Comparison of ENCODE assay signal across 25 cellular contexts in genomic region chrX:100976211-100976610, GRCh38. TPM values are rescaled to one million over a fixed set of nuclear protein-coding genes. Genes with fewer than 3 reads are reported as not detected.
"Had no signal": no experiment of that assay in that cellular context is flagged by ENCODE, and none has a peak within 500 bp of the region (broad histone marks: within the 10 kb centered on the region; RNA-seq: fewer than 3 reads in every experiment).

No MANE protein-coding gene starts in this region.

- H3K4me1 Mint-ChIP-seq: activated CD4-positive, alpha-beta T cell treated with anti-CD3 and anti-CD28 coated beads, Interleukin-2, amount 10 ng/mL, durations not matched to agents 7 days and 5 days; activated naive CD4-positive, alpha-beta T cell treated with anti-CD3 and anti-CD28 coated beads, Interleukin-2, amount 10 ng/mL, durations not matched to agents 7 days and 5 days; activated naive CD8-positive, alpha-beta T cell treated with anti-CD3 and anti-CD28 coated beads for 36 hours; WTC11 had no signal

- H3K36me3 Mint-ChIP-seq: activated naive CD4-positive, alpha-beta T cell treated with anti-CD3 and anti-CD28 coated beads, Interleukin-2, amount 10 ng/mL, durations not matched to agents 7 days and 5 days had no signal

- H3K4me3 Mint-ChIP-seq: activated CD4-positive, alpha-beta memory T cell treated with anti-CD3 and anti-CD28 coated beads for 36 hours; activated CD4-positive, alpha-beta T cell treated with anti-CD3 and anti-CD28 coated beads, Interleukin-2, amount 10 ng/mL, durations not matched to agents 7 days and 5 days; activated naive CD4-positive, alpha-beta T cell treated with anti-CD3 and anti-CD28 coated beads, Interleukin-2, amount 10 ng/mL, durations not matched to agents 7 days and 5 days; activated naive CD8-positive, alpha-beta T cell treated with anti-CD3 and anti-CD28 coated beads for 36 hours; activated T-cell treated with anti-CD3 and anti-CD28 coated beads, Interleukin-2, amount 50 U/mL, for 72 hours; T-helper 17 cell; WTC11 had no signal

- H3K9me3 Mint-ChIP-seq: activated CD4-positive, alpha-beta memory T cell treated with anti-CD3 and anti-CD28 coated beads for 36 hours; activated CD4-positive, alpha-beta T cell treated with anti-CD3 and anti-CD28 coated beads, Interleukin-2, amount 10 ng/mL, durations not matched to agents 7 days and 5 days; activated naive CD4-positive, alpha-beta T cell treated with anti-CD3 and anti-CD28 coated beads, Interleukin-2, amount 10 ng/mL, durations not matched to agents 7 days and 5 days; activated naive CD8-positive, alpha-beta T cell treated with anti-CD3 and anti-CD28 coated beads for 36 hours; activated T-cell treated with anti-CD3 and anti-CD28 coated beads, Interleukin-2, amount 50 U/mL, for 72 hours; activated T-helper 2 cell treated with anti-CD3 and anti-CD28 coated beads, Interferon-gamma antibody, Interleukin-2, Interleukin-4, amounts not matched to agents 10 μg/mL and 5 μg/mL and 100 μg/mL, durations not matched to agents 14 hours and 24 hours and 36 hours had no signal

- H3K27me3 Mint-ChIP-seq: activated CD4-positive, alpha-beta memory T cell treated with anti-CD3 and anti-CD28 coated beads for 36 hours; activated CD4-positive, alpha-beta T cell treated with anti-CD3 and anti-CD28 coated beads, Interleukin-2, amount 10 ng/mL, durations not matched to agents 7 days and 5 days; activated naive CD4-positive, alpha-beta T cell treated with anti-CD3 and anti-CD28 coated beads, Interleukin-2, amount 10 ng/mL, durations not matched to agents 7 days and 5 days; activated naive CD8-positive, alpha-beta T cell treated with anti-CD3 and anti-CD28 coated beads for 36 hours; T-helper 17 cell had no signal

- H3K4me2 ChIP-seq: KMS-11 had no signal

- H3K27ac ChIP-seq: KMS-11 had no signal

- H3K9ac ChIP-seq: KMS-11 had no signal

- H3K27ac Mint-ChIP-seq: activated CD4-positive, alpha-beta memory T cell treated with anti-CD3 and anti-CD28 coated beads for 36 hours; activated CD4-positive, alpha-beta T cell treated with anti-CD3 and anti-CD28 coated beads, Interleukin-2, amount 10 ng/mL, durations not matched to agents 7 days and 5 days; activated naive CD4-positive, alpha-beta T cell treated with anti-CD3 and anti-CD28 coated beads, Interleukin-2, amount 10 ng/mL, durations not matched to agents 7 days and 5 days; activated naive CD8-positive, alpha-beta T cell treated with anti-CD3 and anti-CD28 coated beads for 36 hours; activated T-cell treated with anti-CD3 and anti-CD28 coated beads, Interleukin-2, amount 50 U/mL, for 72 hours; activated T-helper 2 cell treated with anti-CD3 and anti-CD28 coated beads, Interferon-gamma antibody, Interleukin-2, Interleukin-4, amounts not matched to agents 10 μg/mL and 5 μg/mL and 100 μg/mL, durations not matched to agents 14 hours and 24 hours and 36 hours; T-helper 17 cell; WTC11 had no signal

- DNase-seq: activated CD4-positive, alpha-beta memory T cell treated with anti-CD3 and anti-CD28 coated beads for 36 hours; activated CD4-positive, alpha-beta T cell treated with anti-CD3 and anti-CD28 coated beads, Interleukin-2, amount 10 ng/mL, durations not matched to agents 7 days and 5 days; activated CD8-positive, alpha-beta memory T cell treated with anti-CD3 and anti-CD28 coated beads, Interleukin-2, amount 50 U/mL, for 4 hours; activated gamma-delta T cell treated with Interleukin-2 at 50 U/mL for 16 hours; activated naive CD4-positive, alpha-beta T cell treated with anti-CD3 and anti-CD28 coated beads, Interleukin-2, amount 10 ng/mL, durations not matched to agents 7 days and 5 days; activated naive CD8-positive, alpha-beta T cell treated with anti-CD3 and anti-CD28 coated beads for 36 hours; activated T-cell treated with anti-CD3 and anti-CD28 coated beads, Interleukin-2, amount 50 U/mL, for 72 hours; caudate nucleus; MM.1S; NCI-H1105; NCI-H1436; NCI-H187; NCI-H2081; NCI-H510A treated with DMSO at 0.1 percent for 48 hours; NCI-H69; NK-92 treated with Interleukin-12 subunit alpha and Interleukin-12 subunit beta, amount 100 ng/mL, for 24 hours; OCI-M1; SHP77 treated with DMSO at 0.1 percent for 48 hours; T-helper 17 cell; T-helper 9 cell had no signal

- ATAC-seq: activated T-cell treated with anti-CD3 and anti-CD28 coated beads, Interleukin-2, amount 50 U/mL, for 72 hours; T-helper 17 cell; WTC11 had no signal

RNA-seq across cellular contexts. Expression of gene ARL13A, which starts 6.7 kb away (rescaled TPM):
- total RNA-seq: activated CD4-positive, alpha-beta memory T cell treated with anti-CD3 and anti-CD28 coated beads for 36 hours; activated CD4-positive, alpha-beta T cell treated with anti-CD3 and anti-CD28 coated beads, Interleukin-2, amount 10 ng/mL, durations not matched to agents 7 days and 5 days; activated naive CD8-positive, alpha-beta T cell treated with anti-CD3 and anti-CD28 coated beads for 36 hours; activated T-cell treated with anti-CD3 and anti-CD28 coated beads, Interleukin-2, amount 50 U/mL, for 72 hours; activated T-helper 2 cell treated with anti-CD3 and anti-CD28 coated beads, Interferon-gamma antibody, Interleukin-2, Interleukin-4, amounts not matched to agents 10 μg/mL and 5 μg/mL and 100 μg/mL, durations not matched to agents 14 hours and 24 hours and 36 hours; cerebellum; T-helper 17 cell; WTC11 had no signal
- polyA plus RNA-seq: adipose tissue had no signal
